16 cellular contexts compared by ENCODE assay signal in genomic region chr1:29382851-29383588, GRCh38.
DNase-seq lines count a peak whose midpoint lies in the region; ATAC-seq and TF ChIP-seq lines count a peak whose summit lies in the region.
"Had no signal": no experiment of that assay in that cellular context is flagged by ENCODE, and none has a peak within 500 bp of the region (broad histone marks: within the 10 kb centered on the region; RNA-seq: fewer than 3 reads in every experiment).

No MANE protein-coding gene starts in this region.

- H3K79me2 ChIP-seq in mammary epithelial cell (ENCODE audit: insufficient read depth, low read length), result no peaks in the 10 kb centered on the region

- ATAC-seq in left lobe of liver (no peak), HG02642 (IDR thresholded peaks at IDR 0.05; ENCODE audit: poor library complexity, unreplicated experiment) (no peak), omental fat pad (ENCODE audit: low FRiP score) (no peak)
- ATAC-seq: HCT116 had no signal

- no peak overlapping the region for H3K9ac ChIP-seq in mammary epithelial cell (ENCODE audit: insufficient read depth, low read length)

- TF ChIP-seq POLR2A in breast epithelium (IDR thresholded peaks at IDR 0.05), result no peak

- H3K27ac ChIP-seq in mammary epithelial cell (ENCODE audit: insufficient read depth, low read depth, low read length) (no peak overlapping the region), breast epithelium (no peak overlapping the region), cingulate gyrus (ENCODE audit: low read depth, low read length) (peak overlapping the region; percentile 39), temporal lobe (ENCODE audit: low read depth, low read length) (peak overlapping the region; percentile 34)

- CTCF ChIA-PET in mammary epithelial cell (lab: Charles Lee; ENCODE audit: low non-redundant PET), result no interaction called here

- H3K4me2 ChIP-seq in mammary epithelial cell (ENCODE audit: insufficient read depth, low read depth, low read length), result peak overlapping the region; percentile 10

- no peaks in the 10 kb centered on the region for H4K20me1 ChIP-seq in mammary epithelial cell (ENCODE audit: insufficient read depth, low read length)

- no peak for TF ChIP-seq CTCF in mammary epithelial cell (conservative IDR thresholded peaks at IDR 0.05 in 1 of 2, IDR thresholded peaks at IDR 0.05 in 1 of 2; ENCODE audit: extremely low read depth in 1 of 2, insufficient read depth in 1 of 2, low read depth in 1 of 2, low read length in 2 of 2)
- TF ChIP-seq CTCF in breast epithelium (IDR thresholded peaks at IDR 0.05), result no peak
- no peak for TF ChIP-seq CTCF in omental fat pad (IDR thresholded peaks at IDR 0.05)

- no peak for DNase-seq in mammary epithelial cell
- DNase-seq in breast epithelium (ENCODE audit: low spot score in 2 of 2), result no peak
- DNase-seq in left lobe of liver (ENCODE audit: low spot score), result peak; percentile 14
- DNase-seq in cerebellum (ENCODE audit: low spot score), result no peak
- DNase-seq in omental fat pad (ENCODE audit: low spot score), result no peak
- DNase-seq: C1 segment of cervical spinal cord, DMS53, NCI-H1417 treated with DMSO at 0.1 percent for 48 hours, NCI-H2029, NCI-H226, NCI-H526 treated with DMSO at 0.1 percent for 48 hours, OCI-M1 had no signal

- H3K36me3 ChIP-seq in mammary epithelial cell (ENCODE audit: insufficient read depth, low read length) (no peaks in the 10 kb centered on the region), breast epithelium (no peaks in the 10 kb centered on the region)

- H3K4me1 ChIP-seq in mammary epithelial cell (ENCODE audit: insufficient read depth, low read length), result peaks cover 22% of the 10 kb centered on the region
- no peaks in the 10 kb centered on the region for H3K4me1 ChIP-seq in breast epithelium

- intact Hi-C loops in mammary epithelial cell (cut with micrococcal nuclease), result loop anchor here (5.0 kb wide), 2 partner anchors 329 to 1324 kb away; no protein-coding TSS in a partner anchor
- intact Hi-C loops in breast epithelium (cut with DNase I; ENCODE audit: low total_unique reads), result loop anchor here (5.0 kb wide), 1 partner anchor 739 kb away; no protein-coding TSS in a partner anchor

- H3K4me3 ChIP-seq in mammary epithelial cell (replicated peaks in 1 of 3; ENCODE audit: insufficient read depth in 1 of 3, low read depth in 2 of 3, low read length in 3 of 3) (no peak overlapping the region), breast epithelium (no peak overlapping the region)

- H3K27me3 ChIP-seq in mammary epithelial cell (ENCODE audit: insufficient read depth, low read length), result no peaks in the 10 kb centered on the region
- H3K27me3 ChIP-seq in breast epithelium, result no peaks in the 10 kb centered on the region

- WGBS in mammary epithelial cell (ENCODE audit: low coverage, missing lambda C conversion rate), result 45% methylated on average over 13 of the region's 16 CpGs

- no TSS peak for BruUV-seq in mammary epithelial cell (replicated peaks; lab: Mats Ljungman, UMichigan)

- H3K9me3 ChIP-seq in mammary epithelial cell (replicated peaks; ENCODE audit: insufficient read depth, low read length), result peaks cover 9% of the 10 kb centered on the region
- H3K9me3 ChIP-seq in breast epithelium, result peaks cover 20 to 26% of the 10 kb centered on the region in 2 donors

- in situ Hi-C loops in mammary epithelial cell (cut with MboI; ENCODE audit: low sequenced_read_pairs in 2 of 2), result no loop called here

- peak overlapping the region; percentile 70 for H2AFZ ChIP-seq in mammary epithelial cell (ENCODE audit: low read depth, low read length)

- dilution Hi-C loops in mammary epithelial cell (cut with HindIII; ENCODE audit: low sequenced_read_pairs), result loop anchor here (5.0 kb wide), 1 partner anchor 49 kb away; no protein-coding TSS in a partner anchor

Comparison
In these comparisons a context has a peak if more than half of its experiments do, and no peak if none do; other contexts are left out.
1. H3K27ac ChIP-seq: peak in cingulate gyrus (single experiment) and temporal lobe (single experiment); none in mammary epithelial cell (single experiment) and breast epithelium (0 of 2).